Comparison of ENCODE assay signal across 1 cellular context in the genomic region with DNA sequence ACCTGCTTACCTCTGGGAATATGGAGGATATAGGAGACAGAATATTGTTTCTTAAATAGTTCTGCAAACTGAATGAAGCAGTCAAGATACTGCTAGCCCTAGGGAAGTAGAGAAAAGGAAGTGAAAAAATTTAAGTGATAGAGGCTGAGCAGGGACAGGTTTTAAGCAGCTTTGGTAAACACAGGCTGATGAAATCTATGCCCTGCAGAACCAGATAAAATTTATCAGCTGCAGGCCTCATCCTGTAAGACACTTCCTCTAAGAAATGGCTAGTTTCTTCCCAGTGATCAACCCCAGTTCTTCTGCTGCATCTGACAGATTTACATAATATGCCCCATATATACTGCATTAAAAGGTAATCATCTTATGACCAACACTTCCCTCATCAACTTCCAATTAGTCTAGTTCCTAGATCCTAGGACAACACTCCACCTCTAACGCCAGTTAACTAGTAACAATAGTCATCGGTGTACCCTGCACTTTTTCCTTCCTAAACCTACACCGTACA.
TF ChIP-seq lines count a peak whose summit lies in the region.

No MANE protein-coding gene starts in this region.

TF ChIP-seq in H1, 55 proteins besides CTCF, POLR2A, EP300 and RAD21:
- TF ChIP-seq HDAC2 (IDR thresholded peaks at IDR 0.05; ENCODE audit: borderline replicate concordance in 1 of 2, low read depth in 2 of 2, low read length in 2 of 2) (no peak), GTF2F1 (IDR thresholded peaks at IDR 0.05; ENCODE audit: borderline replicate concordance, low read depth, low read length) (no peak), MAFK (IDR thresholded peaks at IDR 0.05; ENCODE audit: low read depth, low read length) (no peak), CHD1 (IDR thresholded peaks at IDR 0.05; ENCODE audit: low read depth, low read length) (no peak), EZH2 (IDR thresholded peaks at IDR 0.05; ENCODE audit: low read depth, low read length, severe bottlenecking) (no peak), JUND (IDR thresholded peaks at IDR 0.05; ENCODE audit: low read length) (no peak), RFX5 (IDR thresholded peaks at IDR 0.05; ENCODE audit: borderline replicate concordance, low read depth, low read length) (no peak), TEAD4 (IDR thresholded peaks at IDR 0.05; ENCODE audit: low read depth, low read length) (no peak), NRF1 (IDR thresholded peaks at IDR 0.05; ENCODE audit: low read depth, low read length) (no peak), BCL11A (IDR thresholded peaks at IDR 0.05; ENCODE audit: low read depth in 2 of 2, low read length in 2 of 2) (no peak), TAF1 (IDR thresholded peaks at IDR 0.05; ENCODE audit: low read depth, low read length) (no peak), SIN3A (conservative IDR thresholded peaks at IDR 0.05 in 1 of 2, IDR thresholded peaks at IDR 0.05 in 1 of 2; ENCODE audit: low read depth in 1 of 2, low read length in 2 of 2) (no peak), POU5F1 (IDR thresholded peaks at IDR 0.05; ENCODE audit: low read depth, low read length) (no peak), JUN (IDR thresholded peaks at IDR 0.05; ENCODE audit: low read depth, low read length) (no peak)
- TF ChIP-seq, protein P1, sequence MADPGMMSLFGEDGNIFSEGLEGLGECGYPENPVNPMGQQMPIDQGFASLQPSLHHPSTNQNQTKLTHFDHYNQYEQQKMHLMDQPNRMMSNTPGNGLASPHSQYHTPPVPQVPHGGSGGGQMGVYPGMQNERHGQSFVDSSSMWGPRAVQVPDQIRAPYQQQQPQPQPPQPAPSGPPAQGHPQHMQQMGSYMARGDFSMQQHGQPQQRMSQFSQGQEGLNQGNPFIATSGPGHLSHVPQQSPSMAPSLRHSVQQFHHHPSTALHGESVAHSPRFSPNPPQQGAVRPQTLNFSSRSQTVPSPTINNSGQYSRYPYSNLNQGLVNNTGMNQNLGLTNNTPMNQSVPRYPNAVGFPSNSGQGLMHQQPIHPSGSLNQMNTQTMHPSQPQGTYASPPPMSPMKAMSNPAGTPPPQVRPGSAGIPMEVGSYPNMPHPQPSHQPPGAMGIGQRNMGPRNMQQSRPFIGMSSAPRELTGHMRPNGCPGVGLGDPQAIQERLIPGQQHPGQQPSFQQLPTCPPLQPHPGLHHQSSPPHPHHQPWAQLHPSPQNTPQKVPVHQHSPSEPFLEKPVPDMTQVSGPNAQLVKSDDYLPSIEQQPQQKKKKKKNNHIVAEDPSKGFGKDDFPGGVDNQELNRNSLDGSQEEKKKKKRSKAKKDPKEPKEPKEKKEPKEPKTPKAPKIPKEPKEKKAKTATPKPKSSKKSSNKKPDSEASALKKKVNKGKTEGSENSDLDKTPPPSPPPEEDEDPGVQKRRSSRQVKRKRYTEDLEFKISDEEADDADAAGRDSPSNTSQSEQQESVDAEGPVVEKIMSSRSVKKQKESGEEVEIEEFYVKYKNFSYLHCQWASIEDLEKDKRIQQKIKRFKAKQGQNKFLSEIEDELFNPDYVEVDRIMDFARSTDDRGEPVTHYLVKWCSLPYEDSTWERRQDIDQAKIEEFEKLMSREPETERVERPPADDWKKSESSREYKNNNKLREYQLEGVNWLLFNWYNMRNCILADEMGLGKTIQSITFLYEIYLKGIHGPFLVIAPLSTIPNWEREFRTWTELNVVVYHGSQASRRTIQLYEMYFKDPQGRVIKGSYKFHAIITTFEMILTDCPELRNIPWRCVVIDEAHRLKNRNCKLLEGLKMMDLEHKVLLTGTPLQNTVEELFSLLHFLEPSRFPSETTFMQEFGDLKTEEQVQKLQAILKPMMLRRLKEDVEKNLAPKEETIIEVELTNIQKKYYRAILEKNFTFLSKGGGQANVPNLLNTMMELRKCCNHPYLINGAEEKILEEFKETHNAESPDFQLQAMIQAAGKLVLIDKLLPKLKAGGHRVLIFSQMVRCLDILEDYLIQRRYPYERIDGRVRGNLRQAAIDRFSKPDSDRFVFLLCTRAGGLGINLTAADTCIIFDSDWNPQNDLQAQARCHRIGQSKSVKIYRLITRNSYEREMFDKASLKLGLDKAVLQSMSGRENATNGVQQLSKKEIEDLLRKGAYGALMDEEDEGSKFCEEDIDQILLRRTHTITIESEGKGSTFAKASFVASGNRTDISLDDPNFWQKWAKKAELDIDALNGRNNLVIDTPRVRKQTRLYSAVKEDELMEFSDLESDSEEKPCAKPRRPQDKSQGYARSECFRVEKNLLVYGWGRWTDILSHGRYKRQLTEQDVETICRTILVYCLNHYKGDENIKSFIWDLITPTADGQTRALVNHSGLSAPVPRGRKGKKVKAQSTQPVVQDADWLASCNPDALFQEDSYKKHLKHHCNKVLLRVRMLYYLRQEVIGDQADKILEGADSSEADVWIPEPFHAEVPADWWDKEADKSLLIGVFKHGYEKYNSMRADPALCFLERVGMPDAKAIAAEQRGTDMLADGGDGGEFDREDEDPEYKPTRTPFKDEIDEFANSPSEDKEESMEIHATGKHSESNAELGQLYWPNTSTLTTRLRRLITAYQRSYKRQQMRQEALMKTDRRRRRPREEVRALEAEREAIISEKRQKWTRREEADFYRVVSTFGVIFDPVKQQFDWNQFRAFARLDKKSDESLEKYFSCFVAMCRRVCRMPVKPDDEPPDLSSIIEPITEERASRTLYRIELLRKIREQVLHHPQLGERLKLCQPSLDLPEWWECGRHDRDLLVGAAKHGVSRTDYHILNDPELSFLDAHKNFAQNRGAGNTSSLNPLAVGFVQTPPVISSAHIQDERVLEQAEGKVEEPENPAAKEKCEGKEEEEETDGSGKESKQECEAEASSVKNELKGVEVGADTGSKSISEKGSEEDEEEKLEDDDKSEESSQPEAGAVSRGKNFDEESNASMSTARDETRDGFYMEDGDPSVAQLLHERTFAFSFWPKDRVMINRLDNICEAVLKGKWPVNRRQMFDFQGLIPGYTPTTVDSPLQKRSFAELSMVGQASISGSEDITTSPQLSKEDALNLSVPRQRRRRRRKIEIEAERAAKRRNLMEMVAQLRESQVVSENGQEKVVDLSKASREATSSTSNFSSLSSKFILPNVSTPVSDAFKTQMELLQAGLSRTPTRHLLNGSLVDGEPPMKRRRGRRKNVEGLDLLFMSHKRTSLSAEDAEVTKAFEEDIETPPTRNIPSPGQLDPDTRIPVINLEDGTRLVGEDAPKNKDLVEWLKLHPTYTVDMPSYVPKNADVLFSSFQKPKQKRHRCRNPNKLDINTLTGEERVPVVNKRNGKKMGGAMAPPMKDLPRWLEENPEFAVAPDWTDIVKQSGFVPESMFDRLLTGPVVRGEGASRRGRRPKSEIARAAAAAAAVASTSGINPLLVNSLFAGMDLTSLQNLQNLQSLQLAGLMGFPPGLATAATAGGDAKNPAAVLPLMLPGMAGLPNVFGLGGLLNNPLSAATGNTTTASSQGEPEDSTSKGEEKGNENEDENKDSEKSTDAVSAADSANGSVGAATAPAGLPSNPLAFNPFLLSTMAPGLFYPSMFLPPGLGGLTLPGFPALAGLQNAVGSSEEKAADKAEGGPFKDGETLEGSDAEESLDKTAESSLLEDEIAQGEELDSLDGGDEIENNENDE (IDR thresholded peaks at IDR 0.05; ENCODE audit: insufficient replicate concordance, low read length) = no peak
- TF ChIP-seq, protein P2, sequence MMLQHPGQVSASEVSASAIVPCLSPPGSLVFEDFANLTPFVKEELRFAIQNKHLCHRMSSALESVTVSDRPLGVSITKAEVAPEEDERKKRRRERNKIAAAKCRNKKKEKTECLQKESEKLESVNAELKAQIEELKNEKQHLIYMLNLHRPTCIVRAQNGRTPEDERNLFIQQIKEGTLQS (IDR thresholded peaks at IDR 0.05; ENCODE audit: insufficient read depth, low read depth, low read length) = no peak
